In the genomic region with DNA sequence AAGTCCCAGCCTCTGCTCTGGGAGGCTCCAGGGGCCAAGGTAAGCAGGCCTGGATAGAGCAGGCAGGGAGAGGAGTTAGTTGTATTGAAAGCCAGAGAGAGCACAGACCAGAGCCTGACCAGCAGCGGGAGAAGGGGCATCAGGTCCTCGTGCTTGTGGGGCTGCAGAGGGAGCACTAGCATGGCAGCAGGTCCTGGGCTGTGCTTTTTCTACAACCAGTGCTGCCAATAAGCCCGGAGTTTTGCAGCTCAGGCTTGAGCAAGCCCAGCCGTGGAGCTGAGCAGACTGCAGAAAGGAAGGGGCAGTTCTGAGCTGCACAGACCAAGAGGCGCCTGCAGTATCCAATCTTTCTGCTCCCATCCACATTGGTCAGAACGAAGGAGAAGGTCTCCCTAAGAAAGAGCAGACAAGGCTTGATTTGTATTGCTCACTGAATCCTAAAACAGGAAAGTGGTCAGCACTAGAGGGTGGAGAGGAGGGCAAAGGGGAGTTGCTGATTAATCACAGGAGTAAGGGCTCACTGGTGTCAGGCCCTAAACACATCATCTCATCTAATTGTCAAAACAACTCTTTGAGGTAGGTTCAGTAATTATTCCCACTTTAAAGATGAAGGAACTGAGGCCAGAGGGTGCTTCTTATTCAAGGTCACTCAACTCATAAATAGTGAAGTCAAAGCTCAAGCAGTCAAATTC, we compare ENCODE assay signal across 8 cellular contexts. TPM values are rescaled to one million over a fixed set of nuclear protein-coding genes. Genes with fewer than 3 reads are reported as not detected.
A peak's percentile ranks its signal among the peaks of the same experiment; 100 is the strongest.
DNase-seq lines count a peak whose midpoint lies in the region; ATAC-seq and TF ChIP-seq lines count a peak whose summit lies in the region.

No MANE protein-coding gene starts in this region.

- H3K9me3 Mint-ChIP-seq in activated T-cell treated with anti-CD3 and anti-CD28 coated beads, Interleukin-2, amount 50 U/mL, for 4 hours, result no peaks in the 10 kb centered on the region

- H3K4me3 Mint-ChIP-seq in activated T-cell treated with anti-CD3 and anti-CD28 coated beads, Interleukin-2, amount 50 U/mL, for 4 hours, result peak overlapping the region; percentile 100

- H3K27me3 Mint-ChIP-seq in activated T-cell treated with anti-CD3 and anti-CD28 coated beads, Interleukin-2, amount 50 U/mL, for 4 hours (ENCODE audit: low read depth), result no peaks in the 10 kb centered on the region

- TF ChIP-seq CTCF in GM12865 (IDR thresholded peaks at IDR 0.05; ENCODE audit: insufficient read depth, low read depth, low read length, missing control alignments), result peak; percentile 86

- peak; percentile 6 to 53 for ATAC-seq in activated T-cell treated with anti-CD3 and anti-CD28 coated beads, Interleukin-2, amount 50 U/mL, for 4 hours

- 76% methylated on average over 6 of the region's 6 CpGs for WGBS in thymus

- H3K27me3 ChIP-seq in thymus (ENCODE audit: control insufficient read depth, insufficient read depth), result no peaks in the 10 kb centered on the region

- H3K4me3 ChIP-seq in GM12865 (ENCODE audit: low read depth, low read length), result peak overlapping the region; percentile 74
- H3K4me3 ChIP-seq in thymus (ENCODE audit: low read length), result peak overlapping the region; percentile 37

- H3K9me3 ChIP-seq in thymus (ENCODE audit: control insufficient read depth), result no peaks in the 10 kb centered on the region

- H3K4me1 Mint-ChIP-seq in activated T-cell treated with anti-CD3 and anti-CD28 coated beads, Interleukin-2, amount 50 U/mL, for 4 hours (ENCODE audit: low read depth), result peaks cover 75% of the 10 kb centered on the region

- H3K4me1 ChIP-seq in thymus (ENCODE audit: control insufficient read depth, insufficient read depth, low read length), result peaks cover 35% of the 10 kb centered on the region

- peaks cover 61% of the 10 kb centered on the region for H3K36me3 Mint-ChIP-seq in activated T-cell treated with anti-CD3 and anti-CD28 coated beads, Interleukin-2, amount 50 U/mL, for 4 hours (ENCODE audit: insufficient read depth)

- peaks cover 32% of the 10 kb centered on the region for H3K36me3 ChIP-seq in thymus (ENCODE audit: control insufficient read depth, insufficient read depth)

- DNase-seq in GM12865 (ENCODE audit: low read depth) (peak; percentile 92), NCI-H226 (peak; percentile 18), iPS-NIHi7 (ENCODE audit: extremely low spot score) (peak; percentile 55), NCI-H510A (lab: John Stamatoyannopoulos, UW) (no peak), NCI-H187 treated with DMSO at 0.1 percent for 48 hours (lab: John Stamatoyannopoulos, UW) (no peak), DMS79 treated with DMSO at 0.1 percent for 48 hours (lab: John Stamatoyannopoulos, UW) (no peak)
- DNase-seq in activated T-cell treated with anti-CD3 and anti-CD28 coated beads, Interleukin-2, amount 50 U/mL, for 4 hours, result peak; percentile 52

- no peak overlapping the region for H3K27ac ChIP-seq in thymus (ENCODE audit: low read depth)

RNA-seq across cellular contexts. Expression of a gene that starts 2.7 kb away (rescaled TPM):
- 100 to 1,000 TPM; 127 to 158 (median 134) TPM for total RNA-seq in activated T-cell treated with anti-CD3 and anti-CD28 coated beads, Interleukin-2, amount 50 U/mL, for 4 hours
- polyA plus RNA-seq in thymus, result 134 TPM

RNA-seq across cellular contexts. Expression of a gene that starts 29.8 kb away (rescaled TPM):
- total RNA-seq in activated T-cell treated with anti-CD3 and anti-CD28 coated beads, Interleukin-2, amount 50 U/mL, for 4 hours, result 1 to 10 TPM; 1.2 to 2.3 (median 1.8) TPM
- 190 TPM for polyA plus RNA-seq in thymus

RNA-seq across cellular contexts. Expression of a gene that starts 57.7 kb away (rescaled TPM):
- 10 to 100 TPM; 24.1 to 33.5 (median 31.5) TPM for total RNA-seq in activated T-cell treated with anti-CD3 and anti-CD28 coated beads, Interleukin-2, amount 50 U/mL, for 4 hours
- 55.3 TPM for polyA plus RNA-seq in thymus

RNA-seq across cellular contexts. Expression of a gene that starts 57.9 kb away (rescaled TPM):
- 10 to 100 TPM; 10.7 to 12.8 (median 12.6) TPM for total RNA-seq in activated T-cell treated with anti-CD3 and anti-CD28 coated beads, Interleukin-2, amount 50 U/mL, for 4 hours
- 77.5 TPM for polyA plus RNA-seq in thymus

Comparison
In these comparisons a context has a peak if more than half of its experiments do, and no peak if none do; other contexts are left out.
1. DNase-seq: peak in GM12865 (single experiment), NCI-H226 (single experiment), activated T-cell treated with anti-CD3 and anti-CD28 coated beads, Interleukin-2, amount 50 U/mL, for 4 hours (single experiment) and iPS-NIHi7 (single experiment); none in NCI-H510A (single experiment), NCI-H187 treated with DMSO at 0.1 percent for 48 hours (single experiment) and DMS79 treated with DMSO at 0.1 percent for 48 hours (single experiment).